19 cellular contexts compared by ENCODE assay signal in genomic region chr3:71707600-71707999, GRCh38. TPM values are rescaled to one million over a fixed set of nuclear protein-coding genes. Genes with fewer than 3 reads are reported as not detected.
DNase-seq lines count a peak whose midpoint lies in the region; ATAC-seq, FAIRE-seq and TF ChIP-seq lines count a peak whose summit lies in the region.
"Had no signal": no experiment of that assay in that cellular context is flagged by ENCODE, and none has a peak within 500 bp of the region (broad histone marks: within the 10 kb centered on the region; RNA-seq: fewer than 3 reads in every experiment).

No MANE protein-coding gene starts in this region.

- no peaks in the 10 kb centered on the region for H3K27me3 Mint-ChIP-seq in nephron (ENCODE audit: low read depth)

- H3K27ac Mint-ChIP-seq in nephron = peak overlapping the region; percentile 53 to 84 (median 80)

- FAIRE-seq in RCC 7860 (lab: Jason Lieb, UNC) = peak; percentile 88
- FAIRE-seq: GM12891 had no signal

- H3K4me3 Mint-ChIP-seq in nephron = no peak overlapping the region

- peaks cover 4% of the 10 kb centered on the region for H3K36me3 Mint-ChIP-seq in nephron (ENCODE audit: low read depth)

- H3K4me1 Mint-ChIP-seq in nephron = no peaks in the 10 kb centered on the region

- DNase-seq in Caki2 (ENCODE audit: low read depth) = peak; percentile 79
- DNase-seq in RCC 7860 (ENCODE audit: low spot score) = peak; percentile 80
- peak; percentile 63 for DNase-seq in fibroblast of mammary gland (ENCODE audit: low read depth)
- no peak for DNase-seq in GDM1 (lab: John Stamatoyannopoulos, UW)
- DNase-seq in epidermal melanocyte (ENCODE audit: insufficient read length, low spot score) = no peak
- DNase-seq: GOT3, KG1, NCI-H1092 treated with DMSO at 0.1 percent for 48 hours, NCI-H1694, NCI-H446 treated with DMSO at 0.1 percent for 48 hours, NCI-H748 treated with DMSO at 0.1 percent for 48 hours, PC-9 had no signal

- in situ Hi-C loops in Caki2 (cut with HindIII; ENCODE audit: low pct_unique_long_range_greater_than_20kb, low sequenced_read_pairs) = no loop called here

- TF ChIP-seq CTCF in fibroblast of mammary gland (conservative IDR thresholded peaks at IDR 0.05; ENCODE audit: control insufficient read depth, insufficient read depth, low read depth, low read length) = no peak
- no peak for TF ChIP-seq CTCF in nephron (IDR thresholded peaks at IDR 0.05; ENCODE audit: unreplicated experiment in 3 of 3)

- no peak overlapping the region for H3K4me3 ChIP-seq in fibroblast of mammary gland (ENCODE audit: control insufficient read depth, low read depth, low read length)
- H3K4me3 ChIP-seq: BLaER1, PC-9, SK-N-MC had no signal

- no peaks in the 10 kb centered on the region for H3K9me3 Mint-ChIP-seq in nephron

- ATAC-seq in GM21381 (IDR thresholded peaks at IDR 0.05; ENCODE audit: unreplicated experiment) = no peak
- no peak for ATAC-seq in HG02678 (IDR thresholded peaks at IDR 0.05; ENCODE audit: unreplicated experiment)

RNA-seq across cellular contexts. Expression of gene EIF4E3, which starts 17.6 kb away (rescaled TPM):
- 4.7 and 9.0 TPM in 2 replicates for total RNA-seq in Caki2 (2014; rRNA removed; shearing (Covaris generic); ENCODE audit: low replicate concordance)
- total RNA-seq: PC-9 had no signal

RNA-seq across cellular contexts. Expression of gene GPR27, which starts 46.1 kb away (rescaled TPM):
- 9.0 and 12.1 TPM in 2 replicates for total RNA-seq in Caki2 (2014; rRNA removed; shearing (Covaris generic); ENCODE audit: low replicate concordance)
- total RNA-seq: M059J, PC-9 had no signal

Comparison
In these comparisons a context has a peak if more than half of its experiments do, and no peak if none do; other contexts are left out.
1. DNase-seq: peak in Caki2 (single experiment), RCC 7860 (single experiment) and fibroblast of mammary gland (single experiment); none in GDM1 (single experiment) and epidermal melanocyte (single experiment).